Comparison of ENCODE assay signal across 16 cellular contexts in genomic region chr2:158996378-158996993, GRCh38. TPM values are rescaled to one million over a fixed set of nuclear protein-coding genes. Genes with fewer than 3 reads are reported as not detected.
DNase-seq lines count a peak whose midpoint lies in the region; ATAC-seq and TF ChIP-seq lines count a peak whose summit lies in the region.
"Had no signal": no experiment of that assay in that cellular context is flagged by ENCODE, and none has a peak within 500 bp of the region (broad histone marks: within the 10 kb centered on the region; RNA-seq: fewer than 3 reads in every experiment).

No MANE protein-coding gene starts in this region.

- H3K9me3 ChIP-seq in AG04450 (ENCODE audit: control insufficient read depth, insufficient read depth, low read length) (no peaks in the 10 kb centered on the region), H9 (ENCODE audit: control insufficient read depth, low read depth, low read length) (no peaks in the 10 kb centered on the region), lower lobe of right lung (no peaks in the 10 kb centered on the region)
- no peaks in the 10 kb centered on the region for H3K9me3 ChIP-seq in CD4-positive, alpha-beta memory T cell (ENCODE audit: control insufficient read depth in 1 of 2, low read length in 2 of 2)
- H3K9me3 ChIP-seq: ovary, SJSA1 had no signal

- H3K4me1 Mint-ChIP-seq in H9 (peaks cover 12 to 13% of the 10 kb centered on the region in 2 experiments), WTC11 (peaks cover 15% of the 10 kb centered on the region)
- peaks cover 0 to 5% (median 0%) of the 10 kb centered on the region in 4 donors for H3K4me1 Mint-ChIP-seq in CD4-positive, alpha-beta memory T cell

- no peak overlapping the region for H2AK5ac ChIP-seq in H9 (ENCODE audit: insufficient read length, low read length)

- intact Hi-C loops in lower lobe of right lung (cut with DNase I), result no loop called here
- intact Hi-C loops in CD4-positive, alpha-beta memory T cell (cut with micrococcal nuclease), result no loop called here
- intact Hi-C loops in posterior cingulate gyrus (cut with DNase I), result no loop called here

- no peak overlapping the region for H3K27ac ChIP-seq in AG04450 (ENCODE audit: low read depth, low read length)
- H3K27ac ChIP-seq in H9 (ENCODE audit: insufficient read length, low read depth, low read length), result no peak overlapping the region
- no peak overlapping the region for H3K27ac ChIP-seq in lower lobe of right lung
- H3K27ac ChIP-seq in CD4-positive, alpha-beta memory T cell (ENCODE audit: low read depth, low read length), result no peak overlapping the region
- H3K27ac ChIP-seq: ovary, SJSA1 had no signal

- H3K36me3 ChIP-seq in lower lobe of right lung, result no peaks in the 10 kb centered on the region
- no peaks in the 10 kb centered on the region for H3K36me3 ChIP-seq in CD4-positive, alpha-beta memory T cell (ENCODE audit: insufficient read depth, low read length)
- H3K36me3 ChIP-seq: ovary, SJSA1 had no signal

- H3K27me3 Mint-ChIP-seq in H9 (ENCODE audit: low read depth), result no peaks in the 10 kb centered on the region; the same call in 1 of the 2 replicates
- no peaks in the 10 kb centered on the region for H3K27me3 Mint-ChIP-seq in WTC11 (ENCODE audit: low read depth)
- peaks cover 1 to 5% of the 10 kb centered on the region in 2 donors for H3K27me3 Mint-ChIP-seq in CD4-positive, alpha-beta memory T cell

- no peak overlapping the region for H2BK5ac ChIP-seq in H9 (ENCODE audit: insufficient read length, low read length)

- H3K23ac ChIP-seq in H9 (ENCODE audit: insufficient read length, low read depth, low read length), result no peak overlapping the region

- no peak overlapping the region for H2BK120ac ChIP-seq in H9 (ENCODE audit: low read depth, low read length, poor library complexity, severe bottlenecking)

- no peak overlapping the region for H2BK15ac ChIP-seq in H9 (ENCODE audit: low read depth, low read length)

- H3K4me1 ChIP-seq in H9 (ENCODE audit: insufficient read depth, low read length) (no peaks in the 10 kb centered on the region), lower lobe of right lung (peaks cover 65% of the 10 kb centered on the region)
- no peaks in the 10 kb centered on the region for H3K4me1 ChIP-seq in CD4-positive, alpha-beta memory T cell (ENCODE audit: insufficient read depth, low read length)

- no peak overlapping the region for H3K18ac ChIP-seq in H9 (ENCODE audit: insufficient read length, low read depth, low read length)

- no peaks in the 10 kb centered on the region for H4K20me1 ChIP-seq in H9 (ENCODE audit: control insufficient read depth, insufficient read depth, insufficient read length)

- no peak overlapping the region for H4K8ac ChIP-seq in H9 (replicated peaks; ENCODE audit: insufficient read length, low read depth, low read length)

- H3K4me3 ChIP-seq in AG04450 (ENCODE audit: low read depth, low read length), result no peak overlapping the region
- H3K4me3 ChIP-seq in lower lobe of right lung, result no peak overlapping the region
- H3K4me3 ChIP-seq in CD4-positive, alpha-beta memory T cell (ENCODE audit: low read length in 2 of 2), result no peak overlapping the region
- H3K4me3 ChIP-seq: ovary, SJSA1 had no signal

- no peaks in the 10 kb centered on the region for H3K23me2 ChIP-seq in H9 (ENCODE audit: insufficient read length, low read depth, low read length, poor library complexity, severe bottlenecking)

- CTCF ChIA-PET in AG04450 (lab: Charles Lee), result interaction anchor here (0.6 to 1.9 kb wide), 8 partner anchors 9 to 123 kb away, joined by 3 to 7 read pairs (median 4); no protein-coding TSS in a partner anchor
- CTCF ChIA-PET in WTC11 (lab: Charles Lee), result interaction anchor here (0.6 to 1.6 kb wide), 5 partner anchors 11 to 122 kb away, joined by 3 to 6 read pairs (median 4); partner anchors contain the start of gene TANC1
- CTCF ChIA-PET in CD4-positive, alpha-beta memory T cell (lab: Charles Lee; ENCODE audit: partially characterized antibody), result interaction anchor here (1.0 to 1.1 kb wide), 2 partner anchors 17 to 90 kb away, joined by 3 to 5 read pairs; no protein-coding TSS in a partner anchor

- H2BK12ac ChIP-seq in H9 (ENCODE audit: insufficient read length, low read depth, low read length), result no peak overlapping the region

- no peak overlapping the region for H2AFZ ChIP-seq in H9 (ENCODE audit: low read length)

- H3K14ac ChIP-seq in H9 (ENCODE audit: insufficient read depth, low read length), result no peak overlapping the region

- no peaks in the 10 kb centered on the region for H3K79me1 ChIP-seq in H9 (ENCODE audit: insufficient read depth, low read depth, low read length, poor library complexity, severe bottlenecking)

- no peak overlapping the region for H3K56ac ChIP-seq in H9 (ENCODE audit: insufficient read length, low read depth, low read length)

- POLR2A ChIA-PET in AG04450 (lab: Yijun Ruan, JAX), result interaction anchor here (1.2 kb wide), 1 partner anchor 10 kb away, joined by 4 read pairs; no protein-coding TSS in a partner anchor
- POLR2A ChIA-PET in WTC11 (lab: Charles Lee), result no interaction called here
- POLR2A ChIA-PET in CD4-positive, alpha-beta memory T cell (lab: Charles Lee; ENCODE audit: partially characterized antibody), result no interaction called here

- ATAC-seq in WTC11 (no peak), lower lobe of right lung (no peak), GM18867 (IDR thresholded peaks at IDR 0.05; ENCODE audit: unreplicated experiment) (no peak)
- ATAC-seq: stimulated activated naive B cell treated with anti-CD40 and anti-IgM and Interleukin-4, amounts not matched to agents 10 μg/mL and 1 μg/mL and 100 μg/mL, for 72 hours had no signal

- no peak overlapping the region for H3K9ac ChIP-seq in H9 (ENCODE audit: extremely low read depth, insufficient read length, low read length)

- H4K91ac ChIP-seq in H9 (ENCODE audit: insufficient read length, low read depth, low read length), result no peak overlapping the region

- no peak overlapping the region for H3T11ph ChIP-seq in H9 (ENCODE audit: low read length)

- H4K5ac ChIP-seq in H9 (ENCODE audit: insufficient read length, low read depth, low read length), result no peak overlapping the region

- H3K4ac ChIP-seq in H9 (ENCODE audit: low read depth, low read length), result no peak overlapping the region

- H3K36me3 Mint-ChIP-seq in H9 (ENCODE audit: insufficient read depth in 1 of 3, low read depth in 3 of 3) (no peaks in the 10 kb centered on the region), WTC11 (no peaks in the 10 kb centered on the region)
- no peaks in the 10 kb centered on the region for H3K36me3 Mint-ChIP-seq in CD4-positive, alpha-beta memory T cell
- H3K36me3 Mint-ChIP-seq: stimulated activated naive B cell treated with anti-CD40 and anti-IgM and Interleukin-4, amounts not matched to agents 10 μg/mL and 1 μg/mL and 100 μg/mL, for 72 hours had no signal

- H3K4me3 Mint-ChIP-seq in H9 (no peak overlapping the region), WTC11 (no peak overlapping the region)
- H3K4me3 Mint-ChIP-seq in CD4-positive, alpha-beta memory T cell, result no peak overlapping the region
- H3K4me3 Mint-ChIP-seq: stimulated activated naive B cell treated with anti-CD40 and anti-IgM and Interleukin-4, amounts not matched to agents 10 μg/mL and 1 μg/mL and 100 μg/mL, for 72 hours had no signal

- no CpG with 5 or more reads among the region's 4 CpGs for WGBS in H9 (ENCODE audit: extremely low coverage, insufficient read length, low lambda C conversion rate)

- TF ChIP-seq CTCF in AG04450 (IDR thresholded peaks at IDR 0.05; ENCODE audit: low read depth, low read length), result peak; percentile 31
- peak; percentile 6; the same call in 2 of the 3 replicates for TF ChIP-seq CTCF in H9 (conservative IDR thresholded peaks at IDR 0.05)
- peak; percentile 39 for TF ChIP-seq CTCF in WTC11 (IDR thresholded peaks at IDR 0.05)
- TF ChIP-seq CTCF in lower lobe of right lung (IDR thresholded peaks at IDR 0.05), result peak; percentile 30

- DNase-seq in AG04450 (ENCODE audit: low read depth, low spot score) (no peak), H9 (no peak), WTC11 (ENCODE audit: low spot score) (no peak), lower lobe of right lung (no peak), posterior cingulate gyrus (no peak)
- DNase-seq in CD4-positive, alpha-beta memory T cell, result no peak
- no peak for DNase-seq in stimulated activated naive CD4-positive, alpha-beta T cell treated with Interleukin-2 at 50 U/mL for 16 hours (lab: John Stamatoyannopoulos, UW)
- DNase-seq: activated CD4-positive, CD25-positive, alpha-beta regulatory T cell treated with anti-CD3 and anti-CD28 coated beads, Interleukin-2, amount 50 U/mL, for 72 hours; COR-L47; hypothalamus; NCI-H1417 treated with DMSO at 0.1 percent for 48 hours; ovary; stimulated activated CD4-positive, alpha-beta T cell treated with anti-CD3 and anti-CD28 coated beads, Interleukin-2, amount 100 ng/mL, for 24 hours; stimulated activated naive B cell treated with anti-CD40 and anti-IgM and Interleukin-4, amounts not matched to agents 10 μg/mL and 1 μg/mL and 100 μg/mL, for 72 hours had no signal

- no peak overlapping the region for H2BK20ac ChIP-seq in H9 (ENCODE audit: low read depth, low read length, poor library complexity, severe bottlenecking)

- H3K79me2 ChIP-seq in H9 (ENCODE audit: insufficient read depth, low read length), result no peaks in the 10 kb centered on the region

- no peak overlapping the region for H3K4me2 ChIP-seq in H9 (ENCODE audit: insufficient read depth, insufficient read length, low read length)

- H3K27me3 ChIP-seq in AG04450 (ENCODE audit: control insufficient read depth, insufficient read depth, low read length) (no peaks in the 10 kb centered on the region), H9 (ENCODE audit: insufficient read depth, low read length) (no peaks in the 10 kb centered on the region), lower lobe of right lung (ENCODE audit: low read depth) (no peaks in the 10 kb centered on the region)
- no peaks in the 10 kb centered on the region for H3K27me3 ChIP-seq in CD4-positive, alpha-beta memory T cell (ENCODE audit: insufficient read depth, low read length)
- H3K27me3 ChIP-seq: ovary, SJSA1 had no signal

- H3K27ac Mint-ChIP-seq in H9 (no peak overlapping the region), WTC11 (no peak overlapping the region)
- no peak overlapping the region for H3K27ac Mint-ChIP-seq in CD4-positive, alpha-beta memory T cell
- H3K27ac Mint-ChIP-seq: stimulated activated naive B cell treated with anti-CD40 and anti-IgM and Interleukin-4, amounts not matched to agents 10 μg/mL and 1 μg/mL and 100 μg/mL, for 72 hours had no signal

- H3K9me3 Mint-ChIP-seq in H9 (no peaks in the 10 kb centered on the region), WTC11 (no peaks in the 10 kb centered on the region)
- no peaks in the 10 kb centered on the region for H3K9me3 Mint-ChIP-seq in CD4-positive, alpha-beta memory T cell
- H3K9me3 Mint-ChIP-seq: stimulated activated naive B cell treated with anti-CD40 and anti-IgM and Interleukin-4, amounts not matched to agents 10 μg/mL and 1 μg/mL and 100 μg/mL, for 72 hours had no signal

TF ChIP-seq in WTC11, 78 proteins besides CTCF, POLR2A, EP300 and RAD21 (continues in another document):
- no peak for TF ChIP-seq ZNF671 (CRISPR knock-in tag; IDR thresholded peaks at IDR 0.05)

RNA-seq across cellular contexts. Expression of gene TANC1, which starts 28.0 kb away (rescaled TPM):
- 24.9 and 28.0 TPM in 2 replicates for polyA plus RNA-seq in AG04450 (2011; rRNA removed)
- polyA minus RNA-seq in AG04450 (2011; rRNA and poly(A)+ RNA removed), result 65.8 and 70.7 TPM in 2 replicates
- total RNA-seq in H9 (2021) (2.5 TPM in 2 replicates), WTC11 (2021) (8.5 to 11.6 TPM (median 8.7 TPM) in 3 replicates), lower lobe of right lung (39.5 TPM)
- total RNA-seq in CD4-positive, alpha-beta memory T cell, result under 1 TPM; 0.35 to 0.50 TPM
- under 1 TPM in 1 of 2 donors, not detected in 1; 0.79 TPM for polyA plus RNA-seq in CD4-positive, alpha-beta memory T cell
